12 cellular contexts compared by ENCODE assay signal in genomic region chr5:131209175-131209505, GRCh38. TPM values are rescaled to one million over a fixed set of nuclear protein-coding genes. Genes with fewer than 3 reads are reported as not detected.
DNase-seq lines count a peak whose midpoint lies in the region; ATAC-seq and TF ChIP-seq lines count a peak whose summit lies in the region.
"Had no signal": no experiment of that assay in that cellular context is flagged by ENCODE, and none has a peak within 500 bp of the region (broad histone marks: within the 10 kb centered on the region; RNA-seq: fewer than 3 reads in every experiment).

No MANE protein-coding gene starts in this region.

- H3K27me3 ChIP-seq in neural progenitor cell, result no peaks in the 10 kb centered on the region
- H3K27me3 ChIP-seq: cardiac muscle cell, SJCRH30 had no signal

- H3K4me3 ChIP-seq in neural progenitor cell, result no peak overlapping the region
- H3K4me3 ChIP-seq: cardiac muscle cell, SJCRH30, skin epidermis had no signal

- peaks cover 32% of the 10 kb centered on the region for H3K4me1 ChIP-seq in neural progenitor cell
- H3K4me1 ChIP-seq: SJCRH30 had no signal

- peak overlapping the region; percentile 70 for H3K4me3 Mint-ChIP-seq in activated CD4-positive, alpha-beta T cell treated with anti-CD3 and anti-CD28 coated beads for 36 hours
- H3K4me3 Mint-ChIP-seq in neural progenitor cell, result no peak overlapping the region
- H3K4me3 Mint-ChIP-seq in type B pancreatic cell, result no peak overlapping the region

- no peak overlapping the region for H2AFZ ChIP-seq in neural progenitor cell (replicated peaks)

- CTCF ChIA-PET in activated CD4-positive, alpha-beta T cell treated with anti-CD3 and anti-CD28 coated beads for 36 hours (lab: Charles Lee), result interaction anchor here (0.7 to 1.1 kb wide), 3 partner anchors 15 to 196 kb away, joined by 3 to 4 read pairs (median 3); no protein-coding TSS in a partner anchor

- peaks cover 14% of the 10 kb centered on the region for H3F3A ChIP-seq in neural progenitor cell (ENCODE audit: low read depth)

- H3K27ac ChIP-seq in KOPT-K1 (ENCODE audit: low read depth, low read length, poor library complexity, severe bottlenecking) (peak overlapping the region; percentile 96), neural progenitor cell (peak overlapping the region; percentile 21)
- H3K27ac ChIP-seq: cardiac muscle cell, SJCRH30 had no signal

- H3K4me2 ChIP-seq in neural progenitor cell, result peak overlapping the region; percentile 54

- no peak overlapping the region for H3K9ac ChIP-seq in neural progenitor cell

- no peaks in the 10 kb centered on the region for H3K27me3 Mint-ChIP-seq in activated CD4-positive, alpha-beta T cell treated with anti-CD3 and anti-CD28 coated beads for 36 hours
- H3K27me3 Mint-ChIP-seq in neural progenitor cell (ENCODE audit: insufficient read depth, low read depth) (no peaks in the 10 kb centered on the region), type B pancreatic cell (no peaks in the 10 kb centered on the region)

- no peak for DNase-seq in activated CD4-positive, alpha-beta T cell treated with anti-CD3 and anti-CD28 coated beads for 36 hours
- DNase-seq in activated CD4-positive, alpha-beta T cell treated with anti-CD3 and anti-CD28 coated beads, Interleukin-2, amount 50 U/mL, for 1 hour, result no peak
- no peak for DNase-seq in activated naive CD4-positive, alpha-beta T cell treated with anti-CD3 and anti-CD28 coated beads, Interleukin-2, amount 50 U/mL, for 72 hours (ENCODE audit: low spot score in 2 of 2)
- no peak for DNase-seq in neural progenitor cell (ENCODE audit: low spot score)
- DNase-seq in HPDE6-E6E7 (ENCODE audit: extremely low spot score), result no peak
- DNase-seq in type B pancreatic cell (ENCODE audit: extremely low spot score, unreplicated experiment), result no peak
- DNase-seq: HCEC 1CT, SJCRH30 had no signal

- H3K36me3 ChIP-seq in KOPT-K1 (ENCODE audit: insufficient read depth, low read length) (no peaks in the 10 kb centered on the region), neural progenitor cell (no peaks in the 10 kb centered on the region)
- H3K36me3 ChIP-seq: cardiac muscle cell, SJCRH30 had no signal

- no peak for ATAC-seq in activated CD4-positive, alpha-beta T cell treated with anti-CD3 and anti-CD28 coated beads for 36 hours
- ATAC-seq in activated naive CD4-positive, alpha-beta T cell treated with anti-CD3 and anti-CD28 coated beads, Interleukin-2, amount 50 U/mL, for 72 hours, result no peak
- ATAC-seq in HG02623 (IDR thresholded peaks at IDR 0.05; ENCODE audit: unreplicated experiment), result no peak

- H3K36me3 Mint-ChIP-seq in activated CD4-positive, alpha-beta T cell treated with anti-CD3 and anti-CD28 coated beads for 36 hours (ENCODE audit: low read depth), result peaks cover 6% of the 10 kb centered on the region
- peaks cover 0 to 6% of the 10 kb centered on the region in 2 donors for H3K36me3 Mint-ChIP-seq in activated naive CD4-positive, alpha-beta T cell treated with anti-CD3 and anti-CD28 coated beads, Interleukin-2, amount 50 U/mL, for 72 hours
- H3K36me3 Mint-ChIP-seq in neural progenitor cell (no peaks in the 10 kb centered on the region), type B pancreatic cell (no peaks in the 10 kb centered on the region)

- intact Hi-C loops in activated CD4-positive, alpha-beta T cell treated with anti-CD3 and anti-CD28 coated beads for 36 hours (cut with DNase I, micrococcal nuclease), result loop anchor here (2.0 kb wide), 2 partner anchors 38 to 44 kb away; partner anchors contain the start of gene LYRM7 (in 2 of the 2)

- no peaks in the 10 kb centered on the region for H3K79me2 ChIP-seq in neural progenitor cell (ENCODE audit: low read depth)

- H3K27ac Mint-ChIP-seq in activated CD4-positive, alpha-beta T cell treated with anti-CD3 and anti-CD28 coated beads for 36 hours, result peak overlapping the region; percentile 96
- H3K27ac Mint-ChIP-seq in activated naive CD4-positive, alpha-beta T cell treated with anti-CD3 and anti-CD28 coated beads, Interleukin-2, amount 50 U/mL, for 72 hours, result peak overlapping the region; percentile 89 to 96
- peak overlapping the region; percentile 76 for H3K27ac Mint-ChIP-seq in neural progenitor cell
- no peak overlapping the region for H3K27ac Mint-ChIP-seq in type B pancreatic cell

- H4K20me1 ChIP-seq in neural progenitor cell (ENCODE audit: low read depth), result no peaks in the 10 kb centered on the region

- H3K4me1 Mint-ChIP-seq in activated CD4-positive, alpha-beta T cell treated with anti-CD3 and anti-CD28 coated beads for 36 hours, result peaks cover 44% of the 10 kb centered on the region
- H3K4me1 Mint-ChIP-seq in neural progenitor cell (peaks cover 27% of the 10 kb centered on the region), type B pancreatic cell (ENCODE audit: unreplicated experiment) (peaks cover 16% of the 10 kb centered on the region)

- peaks cover 5% of the 10 kb centered on the region for H3K9me3 ChIP-seq in KOPT-K1 (ENCODE audit: insufficient read depth, low read length, poor library complexity, severe bottlenecking)
- H3K9me3 ChIP-seq in neural progenitor cell (ENCODE audit: low read depth), result no peaks in the 10 kb centered on the region
- H3K9me3 ChIP-seq: SJCRH30 had no signal

- POLR2A ChIA-PET in activated CD4-positive, alpha-beta T cell treated with anti-CD3 and anti-CD28 coated beads for 36 hours (lab: Charles Lee), result no interaction called here

- TF ChIP-seq CTCF in neural progenitor cell (IDR thresholded peaks at IDR 0.05), result no peak
- no peak for TF ChIP-seq CTCF in type B pancreatic cell (conservative IDR thresholded peaks at IDR 0.05)

- no peaks in the 10 kb centered on the region for H3K9me3 Mint-ChIP-seq in activated CD4-positive, alpha-beta T cell treated with anti-CD3 and anti-CD28 coated beads for 36 hours (ENCODE audit: low read depth)
- peaks cover 0 to 9% of the 10 kb centered on the region in 2 donors for H3K9me3 Mint-ChIP-seq in activated naive CD4-positive, alpha-beta T cell treated with anti-CD3 and anti-CD28 coated beads, Interleukin-2, amount 50 U/mL, for 72 hours
- H3K9me3 Mint-ChIP-seq in neural progenitor cell (no peaks in the 10 kb centered on the region), type B pancreatic cell (no peaks in the 10 kb centered on the region)

RNA-seq across cellular contexts. Expression of gene LYRM7, which starts 38.4 kb away (rescaled TPM):
- 10 to 100 TPM; 16.0 to 20.7 TPM for total RNA-seq in activated CD4-positive, alpha-beta T cell treated with anti-CD3 and anti-CD28 coated beads for 36 hours
- 10 to 100 TPM; 11.3 to 17.7 TPM for total RNA-seq in activated naive CD4-positive, alpha-beta T cell treated with anti-CD3 and anti-CD28 coated beads, Interleukin-2, amount 50 U/mL, for 72 hours
- total RNA-seq in neural progenitor cell (ENCODE audit: low replicate concordance), result 8.1 and 19.2 TPM in 2 replicates
- 6.4 and 9.3 TPM in 2 replicates for total RNA-seq in type B pancreatic cell (ENCODE audit: low replicate concordance)

RNA-seq across cellular contexts. Expression of gene HINT1, which starts 44.1 kb away (rescaled TPM):
- 100 to 1,000 TPM; 298 to 312 TPM for total RNA-seq in activated CD4-positive, alpha-beta T cell treated with anti-CD3 and anti-CD28 coated beads for 36 hours
- total RNA-seq in activated naive CD4-positive, alpha-beta T cell treated with anti-CD3 and anti-CD28 coated beads, Interleukin-2, amount 50 U/mL, for 72 hours, result 100 to 1,000 TPM; 322 to 373 TPM
- total RNA-seq in neural progenitor cell (ENCODE audit: low replicate concordance) (209 and 300 TPM in 2 replicates), type B pancreatic cell (ENCODE audit: low replicate concordance) (206 and 214 TPM in 2 replicates)

RNA-seq across cellular contexts. Expression of gene CDC42SE2, which starts 54.7 kb away (rescaled TPM):
- total RNA-seq in activated CD4-positive, alpha-beta T cell treated with anti-CD3 and anti-CD28 coated beads for 36 hours, result 10 to 100 TPM; 68.3 to 99.6 TPM
- 100 to 1,000 TPM in 1 of 2 donors, 10 to 100 TPM in 1; 84.6 to 102 TPM for total RNA-seq in activated naive CD4-positive, alpha-beta T cell treated with anti-CD3 and anti-CD28 coated beads, Interleukin-2, amount 50 U/mL, for 72 hours
- total RNA-seq in neural progenitor cell (ENCODE audit: low replicate concordance) (52.8 and 79.9 TPM in 2 replicates), type B pancreatic cell (ENCODE audit: low replicate concordance) (26.0 and 27.8 TPM in 2 replicates)
